9 cellular contexts compared by ENCODE assay signal in the genomic region with DNA sequence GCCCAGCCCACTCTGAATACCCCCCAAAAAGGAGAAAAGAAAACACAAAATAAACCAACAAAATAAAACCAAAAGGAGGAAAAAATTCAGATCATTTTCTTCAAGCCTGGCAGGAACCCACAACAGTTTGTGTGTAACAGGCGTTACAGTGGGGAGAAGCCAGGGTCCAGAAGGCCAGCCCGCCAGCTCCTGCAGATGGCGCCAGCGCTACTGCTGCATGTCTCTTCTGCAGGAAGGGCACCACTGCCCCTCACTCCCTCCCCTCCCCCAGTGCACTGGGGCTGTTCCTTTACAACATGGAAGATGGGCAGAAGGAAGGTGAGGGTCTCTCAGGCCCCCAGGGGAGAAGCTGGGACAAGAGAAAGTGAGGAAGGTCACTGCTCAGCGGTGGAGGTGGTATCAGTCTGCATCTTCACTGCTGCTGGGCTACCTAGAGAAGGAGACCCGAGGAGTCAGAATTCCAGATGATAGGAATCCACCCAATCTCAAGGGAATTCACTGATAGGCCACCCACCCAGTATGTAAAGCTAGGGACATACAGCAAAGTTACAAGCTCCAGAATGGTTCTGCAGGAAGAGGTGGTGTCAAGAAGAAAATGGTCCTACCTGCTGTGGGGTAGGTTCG. TPM values are rescaled to one million over a fixed set of nuclear protein-coding genes. Genes with fewer than 3 reads are reported as not detected.
DNase-seq lines count a peak whose midpoint lies in the region; ATAC-seq, FAIRE-seq and TF ChIP-seq lines count a peak whose summit lies in the region.
"Had no signal": no experiment of that assay in that cellular context is flagged by ENCODE, and none has a peak within 500 bp of the region (broad histone marks: within the 10 kb centered on the region; RNA-seq: fewer than 3 reads in every experiment).

No MANE protein-coding gene starts in this region.

- H3K56ac ChIP-seq in mesendoderm (ENCODE audit: low read length), result no peak overlapping the region

- H2AFZ ChIP-seq in GM12878 (ENCODE audit: control insufficient read depth, low read depth, low read length), result no peak overlapping the region
- H2AFZ ChIP-seq: parathyroid adenoma had no signal

- H3K9ac ChIP-seq in GM12878 (ENCODE audit: control insufficient read depth, insufficient read depth, low read length) (no peak overlapping the region), mesendoderm (ENCODE audit: low read length) (no peak overlapping the region)
- H3K9ac ChIP-seq: parathyroid adenoma had no signal

- H3K79me2 ChIP-seq in GM12878 (ENCODE audit: control insufficient read depth, insufficient read depth, low read length) (peaks cover 28% of the 10 kb centered on the region), mesendoderm (ENCODE audit: control insufficient read depth, insufficient read depth, low read length) (peaks cover 18% of the 10 kb centered on the region)
- H3K79me2 ChIP-seq: parathyroid adenoma had no signal

- peak in 4 of 6 experiments; percentile 30 to 40 (median 36) for TF ChIP-seq CTCF in Peyer's patch (IDR thresholded peaks at IDR 0.05)
- TF ChIP-seq CTCF in GM12878 (IDR thresholded peaks at IDR 0.05 in 2 of 3, conservative IDR thresholded peaks at IDR 0.05 in 1 of 3; ENCODE audit: control insufficient read depth in 2 of 3, extremely low read depth in 1 of 3, insufficient read depth in 1 of 3, low read depth in 3 of 3, low read length in 3 of 3), result peak; percentile 62 to 75 (median 64)

- H3K4me2 ChIP-seq in GM12878 (ENCODE audit: control insufficient read depth, insufficient read depth) (no peak overlapping the region), mesendoderm (ENCODE audit: low read length) (no peak overlapping the region)

- H3K27ac ChIP-seq in Peyer's patch (no peak overlapping the region), GM12878 (ENCODE audit: control insufficient read depth, insufficient read depth) (no peak overlapping the region), mesendoderm (ENCODE audit: low read depth, low read length) (no peak overlapping the region)
- H3K27ac ChIP-seq: parathyroid adenoma had no signal

- peak; percentile 21; the same call in 1 of the 2 replicates for TF ChIP-seq RAD21 in GM12878 (IDR thresholded peaks at IDR 0.05; ENCODE audit: insufficient read depth, low read depth, low read length)

- WGBS in GM12878 (ENCODE audit: insufficient coverage, insufficient replicate concordance, low lambda C conversion rate, missing lambda C conversion rate), result 62% methylated on average over 7 of the region's 7 CpGs
- WGBS in mesendoderm (ENCODE audit: extremely low coverage, insufficient coverage, low lambda C conversion rate), result no CpG with 5 or more reads among the region's 7 CpGs

- H3K4me3 ChIP-seq in Peyer's patch, result no peak overlapping the region
- no peak overlapping the region for H3K4me3 ChIP-seq in GM12878
- no peak overlapping the region for H3K4me3 ChIP-seq in mesendoderm (ENCODE audit: low read length)

- DNase-seq in COLO829 (ENCODE audit: low spot score) (peak; percentile 44), HEK293T (ENCODE audit: extremely low spot score) (peak; percentile 69), Peyer's patch (peak; percentile 57 to 76 (median 74)), GM12878 (ENCODE audit: low read depth, low spot score) (no peak), mesendoderm (peak; percentile 83), SKM-1 treated with dmso at 0.1 percent for 144 hours (lab: John Stamatoyannopoulos, UW; ENCODE audit: unreplicated experiment) (no peak), KG1 (lab: John Stamatoyannopoulos, UW) (no peak), mesenteric fat pad (ENCODE audit: low spot score) (no peak)

- ATAC-seq in GM12878, result peak; percentile 54

- no peak for TF ChIP-seq EP300 in GM12878 (IDR thresholded peaks at IDR 0.05; ENCODE audit: borderline replicate concordance in 1 of 2, control insufficient read depth in 1 of 2, low read depth in 2 of 2, low read length in 2 of 2)

- H4K20me1 ChIP-seq in GM12878 (ENCODE audit: control insufficient read depth, insufficient read depth), result no peaks in the 10 kb centered on the region; the same call in 1 of the 2 replicates

- no peak overlapping the region for H2BK5ac ChIP-seq in mesendoderm (ENCODE audit: low read length)

- POLR2A ChIA-PET in HEK293T (lab: Yijun Ruan, JAX) (interaction anchor here (0.6 to 1.5 kb wide), 9 partner anchors 13 to 321 kb away, joined by 3 to 4 read pairs (median 3); a partner anchor contains a TSS), GM12878 (lab: Charles Lee) (interaction anchor here (1.0 to 1.2 kb wide), 2 partner anchors 34 to 119 kb away, joined by 4 to 5 read pairs; a partner anchor contains a TSS)

- intact Hi-C loops in GM12878 (cut with micrococcal nuclease; ENCODE audit: unreplicated experiment), result no loop called here

- H2BK120ac ChIP-seq in mesendoderm (ENCODE audit: low read depth, low read length), result no peak overlapping the region

- peaks cover 14% of the 10 kb centered on the region for H3K79me1 ChIP-seq in mesendoderm (ENCODE audit: low read length)

- CTCF ChIA-PET in HEK293T (lab: Yijun Ruan, JAX) (interaction anchor here (0.8 to 2.3 kb wide), 12 partner anchors 12 to 182 kb away, joined by 3 to 13 read pairs (median 4); a partner anchor contains a TSS), GM12878 (lab: Yijun Ruan, JAX) (interaction anchor here (0.6 to 3.9 kb wide), 24 partner anchors 12 to 538 kb away, joined by 3 to 43 read pairs (median 5); a partner anchor contains a TSS)

- H3K27me3 ChIP-seq in Peyer's patch (no peaks in the 10 kb centered on the region), GM12878 (replicated peaks in 1 of 2; ENCODE audit: control insufficient read depth in 2 of 2, insufficient read depth in 2 of 2, low read length in 1 of 2) (no peaks in the 10 kb centered on the region), mesendoderm (ENCODE audit: insufficient read depth, low read length, poor library complexity) (no peaks in the 10 kb centered on the region)

- H3K23ac ChIP-seq in mesendoderm (ENCODE audit: low read length), result no peak overlapping the region

- no peak overlapping the region for H4K8ac ChIP-seq in mesendoderm (ENCODE audit: low read depth, low read length)

- in situ Hi-C loops in GM12878 (cut with MboI), result no loop called here

- FAIRE-seq in GM12878 (lab: Jason Lieb, UNC), result no peak

- H3K4me1 ChIP-seq in Peyer's patch (peaks cover 0 to 18% (median 6%) of the 10 kb centered on the region in 4 donors), GM12878 (ENCODE audit: control insufficient read depth, insufficient read depth, low read length) (peaks cover 4% of the 10 kb centered on the region; the same call in 1 of the 2 replicates), mesendoderm (ENCODE audit: control insufficient read depth, low read depth, low read length) (no peaks in the 10 kb centered on the region)

- BruUV-seq in GM12878 (replicated peaks; lab: Mats Ljungman, UMichigan), result no TSS peak

- SMC1A ChIA-PET in GM12878 (lab: Charles Lee; ENCODE audit: uncharacterized antibody, unreplicated experiment), result interaction anchor here (0.8 to 1.6 kb wide), 9 partner anchors 15 to 182 kb away, joined by 3 to 8 read pairs (median 3); a partner anchor contains a TSS

- TF ChIP-seq POLR2A in Peyer's patch (IDR thresholded peaks at IDR 0.05) (no peak), GM12878 (IDR thresholded peaks at IDR 0.05; ENCODE audit: low read depth, low read length) (0 out of 2 replicates have a peak, but pooled peaks have one; percentile 37)

- H3K9me3 ChIP-seq in Peyer's patch (no peaks in the 10 kb centered on the region), GM12878 (replicated peaks; ENCODE audit: control insufficient read depth, insufficient read depth, low read length) (no peaks in the 10 kb centered on the region)

- H2AK5ac ChIP-seq in mesendoderm (ENCODE audit: low read length), result no peak overlapping the region

- no peak overlapping the region for H3K4ac ChIP-seq in mesendoderm (ENCODE audit: low read depth, low read length)

- H3K36me3 ChIP-seq in Peyer's patch, result peaks cover 0 to 65% (median 0%) of the 10 kb centered on the region in 3 donors
- peaks cover 22 to 30% of the 10 kb centered on the region in 2 experiments for H3K36me3 ChIP-seq in GM12878 (ENCODE audit: control insufficient read depth in 2 of 2, insufficient read depth in 2 of 2, low read length in 1 of 2)
- peaks cover 12% of the 10 kb centered on the region for H3K36me3 ChIP-seq in mesendoderm (ENCODE audit: control insufficient read depth, insufficient read depth, low read length)

- RAD21 ChIA-PET in GM12878 (lab: Charles Lee; ENCODE audit: unreplicated experiment), result interaction anchor here (0.7 to 2.7 kb wide), 6 partner anchors 25 to 281 kb away, joined by 3 to 9 read pairs (median 4); a partner anchor contains a TSS

- H4K5ac ChIP-seq in mesendoderm (ENCODE audit: low read length), result no peak overlapping the region

- no peak overlapping the region for H2BK15ac ChIP-seq in mesendoderm (replicated peaks; ENCODE audit: low read depth)

- H3K18ac ChIP-seq in mesendoderm (ENCODE audit: low read length), result no peak overlapping the region

RNA-seq across cellular contexts. Expression of a gene that starts 2.3 kb away (rescaled TPM):
- total RNA-seq in Peyer's patch (100 to 1,000 TPM in 1 of 4 donors, 10 to 100 TPM in 3; 21.4 to 135 (median 43.6) TPM), GM12878 (2014; rRNA removed) (93.6 and 97.4 TPM in 2 replicates), GM12878 (2014; rRNA removed; fragmentation: Illumina TruSeq; extraction: Trizol) (61.3 and 62.3 TPM in 2 replicates), GM12878 (2021) (99.1 and 102 TPM in 2 replicates), mesenteric fat pad (56.0 TPM)
- total RNA-seq in GM12878 (2013; cell fraction: nucleolus; rRNA removed), result 92.6 and 92.8 TPM in 2 replicates
- polyA plus RNA-seq in GM12878 (2011; ENCODE audit: low read depth), result 48.7 TPM
- polyA plus RNA-seq in GM12878 (2011; rRNA removed) (74.7 and 91.2 TPM in 2 replicates), GM12878 (2014; fragmentation: Illumina TruSeq; extraction: Trizol) (116 and 121 TPM in 2 replicates), GM12878 (2014; fragmentation: Nextera tagmentation; extraction: Ambion mirVana) (10 to 100 TPM; 26.5 to 27.3 TPM), GM12878 (2014; rRNA removed) (96.9 and 98.8 TPM in 2 replicates), GM12878 (2016; fragmentation: Nextera tagmentation; extraction: Ambion mirVana) (100 to 1,000 TPM; 112 to 114 TPM)
- 67.5 and 81.8 TPM in 2 replicates for polyA plus RNA-seq in GM12878 (2011; cell fraction: cytosol; rRNA removed)
- polyA plus RNA-seq in GM12878 (2011; cell fraction: nucleus; rRNA removed), result 193 and 252 TPM in 2 replicates
- polyA plus RNA-seq in GM12878 (2012), result 40.1 and 60.0 TPM in 2 replicates
- polyA minus RNA-seq in GM12878 (2011; rRNA and poly(A)+ RNA removed), result 36.6 and 67.0 TPM in 2 replicates
- 19.4 and 32.1 TPM in 2 replicates for polyA minus RNA-seq in GM12878 (2011; cell fraction: cytosol; rRNA and poly(A)+ RNA removed)
- 30.7 and 68.6 TPM in 2 replicates for polyA minus RNA-seq in GM12878 (2011; cell fraction: nucleus; rRNA and poly(A)+ RNA removed)
- polyA plus RNA-seq in mesendoderm (2013, experiment 1 of 2), result 68.0 TPM
- 67.6 TPM for polyA plus RNA-seq in mesendoderm (2013, experiment 2 of 2)

RNA-seq across cellular contexts. Expression of a gene that starts 14.5 kb away (rescaled TPM):
- total RNA-seq in Peyer's patch, result 10 to 100 TPM in 2 of 4 donors, 1 to 10 TPM in 2; 7.8 to 50.3 (median 9.5) TPM
- total RNA-seq in GM12878 (2013; cell fraction: nucleolus; rRNA removed), result 9.8 and 9.9 TPM in 2 replicates
- 6.3 and 7.1 TPM in 2 replicates for total RNA-seq in GM12878 (2014; rRNA removed)
- 4.7 and 5.1 TPM in 2 replicates for total RNA-seq in GM12878 (2014; rRNA removed; fragmentation: Illumina TruSeq; extraction: Trizol)
- total RNA-seq in GM12878 (2021), result 14.4 and 16.6 TPM in 2 replicates
- polyA plus RNA-seq in GM12878 (2011; ENCODE audit: low read depth), result 4.4 TPM
- polyA plus RNA-seq in GM12878 (2011; rRNA removed), result 5.0 and 7.1 TPM in 2 replicates
- polyA plus RNA-seq in GM12878 (2011; cell fraction: cytosol; rRNA removed), result 7.4 and 12.0 TPM in 2 replicates
- polyA plus RNA-seq in GM12878 (2011; cell fraction: nucleus; rRNA removed), result 49.7 and 69.0 TPM in 2 replicates
- 7.9 and 10.3 TPM in 2 replicates for polyA plus RNA-seq in GM12878 (2012)
- 2.2 and 5.4 TPM in 2 replicates for polyA plus RNA-seq in GM12878 (2014; fragmentation: Illumina TruSeq; extraction: Trizol)
- polyA plus RNA-seq in GM12878 (2014; fragmentation: Nextera tagmentation; extraction: Ambion mirVana), result under 1 TPM; 0.50 to 0.93 TPM
- polyA plus RNA-seq in GM12878 (2014; rRNA removed), result 20.9 and 21.8 TPM in 2 replicates
- 1 to 10 TPM; 2.7 to 8.8 TPM for polyA plus RNA-seq in GM12878 (2016; fragmentation: Nextera tagmentation; extraction: Ambion mirVana)
- polyA minus RNA-seq in GM12878 (2011; rRNA and poly(A)+ RNA removed), result 3.4 and 5.6 TPM in 2 replicates
- 1.3 and 2.7 TPM in 2 replicates for polyA minus RNA-seq in GM12878 (2011; cell fraction: cytosol; rRNA and poly(A)+ RNA removed)
- polyA minus RNA-seq in GM12878 (2011; cell fraction: nucleus; rRNA and poly(A)+ RNA removed), result 6.2 and 14.2 TPM in 2 replicates
- 4.3 TPM for polyA plus RNA-seq in mesendoderm (2013, experiment 1 of 2)
- polyA plus RNA-seq in mesendoderm (2013, experiment 2 of 2), result 4.1 TPM
- 22.5 TPM for total RNA-seq in mesenteric fat pad

RNA-seq across cellular contexts. Expression of a gene that starts 36.1 kb away (rescaled TPM):
- 1,000 to 10,000 TPM; 1,939 to 3,624 (median 2,830) TPM for total RNA-seq in Peyer's patch
- total RNA-seq in GM12878 (2013; cell fraction: nucleolus; rRNA removed), result 971 and 990 TPM in 2 replicates
- total RNA-seq in GM12878 (2014; rRNA removed), result 8,450 and 8,907 TPM in 2 replicates
- total RNA-seq in GM12878 (2014; rRNA removed; fragmentation: Illumina TruSeq; extraction: Trizol), result 5,296 and 5,818 TPM in 2 replicates
- 5,606 and 5,698 TPM in 2 replicates for total RNA-seq in GM12878 (2021)
- polyA plus RNA-seq in GM12878 (2011; ENCODE audit: low read depth), result 4,872 TPM
- 7,976 and 14,240 TPM in 2 replicates for polyA plus RNA-seq in GM12878 (2011; rRNA removed)
- 25,075 and 29,832 TPM in 2 replicates for polyA plus RNA-seq in GM12878 (2011; cell fraction: cytosol; rRNA removed)
- 10,735 and 12,198 TPM in 2 replicates for polyA plus RNA-seq in GM12878 (2011; cell fraction: nucleus; rRNA removed)
- polyA plus RNA-seq in GM12878 (2012), result 10,674 and 13,698 TPM in 2 replicates
- 5,112 and 9,478 TPM in 2 replicates for polyA plus RNA-seq in GM12878 (2014; fragmentation: Illumina TruSeq; extraction: Trizol)
- over 10,000 TPM in 1 of 2 experiments, 1,000 to 10,000 TPM in 1; 9,323 to 11,518 TPM for polyA plus RNA-seq in GM12878 (2014; fragmentation: Nextera tagmentation; extraction: Ambion mirVana)
- 9,590 and 10,389 TPM in 2 replicates for polyA plus RNA-seq in GM12878 (2014; rRNA removed)
- polyA plus RNA-seq in GM12878 (2016; fragmentation: Nextera tagmentation; extraction: Ambion mirVana), result 1,000 to 10,000 TPM; 9,069 to 9,909 TPM
- 10,096 and 19,827 TPM in 2 replicates for polyA minus RNA-seq in GM12878 (2011; rRNA and poly(A)+ RNA removed)
- polyA minus RNA-seq in GM12878 (2011; cell fraction: cytosol; rRNA and poly(A)+ RNA removed), result 5,010 and 5,239 TPM in 2 replicates
- 1,914 and 2,640 TPM in 2 replicates for polyA minus RNA-seq in GM12878 (2011; cell fraction: nucleus; rRNA and poly(A)+ RNA removed)
- polyA plus RNA-seq in mesendoderm (2013, experiment 1 of 2), result 5,113 TPM
- polyA plus RNA-seq in mesendoderm (2013, experiment 2 of 2), result 5,145 TPM
- 1,402 TPM for total RNA-seq in mesenteric fat pad

RNA-seq across cellular contexts. Expression of a gene that starts 36.8 kb away (rescaled TPM):
- 100 to 1,000 TPM; 129 to 209 (median 167) TPM for total RNA-seq in Peyer's patch
- 232 and 247 TPM in 2 replicates for total RNA-seq in GM12878 (2013; cell fraction: nucleolus; rRNA removed)
- 303 and 304 TPM in 2 replicates for total RNA-seq in GM12878 (2014; rRNA removed)
- total RNA-seq in GM12878 (2014; rRNA removed; fragmentation: Illumina TruSeq; extraction: Trizol), result 182 and 184 TPM in 2 replicates
- total RNA-seq in GM12878 (2021), result 323 and 342 TPM in 2 replicates
- polyA plus RNA-seq in GM12878 (2011; ENCODE audit: low read depth), result 145 TPM
- polyA plus RNA-seq in GM12878 (2011; rRNA removed), result 83.6 and 113 TPM in 2 replicates
- polyA plus RNA-seq in GM12878 (2011; cell fraction: cytosol; rRNA removed), result 141 and 175 TPM in 2 replicates
- polyA plus RNA-seq in GM12878 (2011; cell fraction: nucleus; rRNA removed), result 211 and 406 TPM in 2 replicates
- 107 and 108 TPM in 2 replicates for polyA plus RNA-seq in GM12878 (2012)
- 250 and 254 TPM in 2 replicates for polyA plus RNA-seq in GM12878 (2014; fragmentation: Illumina TruSeq; extraction: Trizol)
- polyA plus RNA-seq in GM12878 (2014; fragmentation: Nextera tagmentation; extraction: Ambion mirVana), result 100 to 1,000 TPM in 1 of 2 experiments, 10 to 100 TPM in 1; 58.6 to 109 TPM
- polyA plus RNA-seq in GM12878 (2014; rRNA removed), result 179 and 208 TPM in 2 replicates
- 100 to 1,000 TPM in 1 of 2 experiments, 10 to 100 TPM in 1; 99.6 to 109 TPM for polyA plus RNA-seq in GM12878 (2016; fragmentation: Nextera tagmentation; extraction: Ambion mirVana)
- polyA minus RNA-seq in GM12878 (2011; rRNA and poly(A)+ RNA removed), result 223 and 229 TPM in 2 replicates
- 125 and 140 TPM in 2 replicates for polyA minus RNA-seq in GM12878 (2011; cell fraction: cytosol; rRNA and poly(A)+ RNA removed)
- 64.0 and 145 TPM in 2 replicates for polyA minus RNA-seq in GM12878 (2011; cell fraction: nucleus; rRNA and poly(A)+ RNA removed)
- 145 TPM for polyA plus RNA-seq in mesendoderm (2013, experiment 1 of 2)
- 139 TPM for polyA plus RNA-seq in mesendoderm (2013, experiment 2 of 2)
- 218 TPM for total RNA-seq in mesenteric fat pad

Comparison
In these comparisons a context has a peak if more than half of its experiments do, and no peak if none do; other contexts are left out.
1. DNase-seq: peak in COLO829 (single experiment), HEK293T (single experiment), Peyer's patch (3 of 3) and mesendoderm (single experiment); none in GM12878 (single experiment), SKM-1 treated with dmso at 0.1 percent for 144 hours (single experiment), KG1 (single experiment) and mesenteric fat pad (single experiment).